In the genomic region with DNA sequence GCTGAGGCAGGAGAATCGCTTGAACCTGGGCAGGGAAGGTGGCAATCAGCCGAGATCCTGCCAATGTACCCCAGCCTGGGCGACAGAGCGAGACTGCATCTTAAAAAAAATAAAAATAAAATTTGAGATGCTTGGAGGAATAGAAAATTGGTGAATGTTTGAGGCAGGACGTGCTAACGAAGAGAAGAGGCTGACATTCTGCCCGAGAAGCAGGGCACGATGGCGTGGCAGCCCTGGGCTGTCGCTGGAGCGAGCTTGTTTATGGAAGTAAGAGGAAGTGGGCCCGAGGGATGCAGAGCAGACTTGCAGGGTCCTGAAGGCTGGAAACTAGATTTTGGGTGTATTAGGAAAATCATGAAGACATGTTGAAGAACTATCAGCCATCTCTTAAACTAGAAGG, we compare ENCODE assay signal across 1 cellular context.
TF ChIP-seq lines count a peak whose summit lies in the region.

No MANE protein-coding gene starts in this region.

TF ChIP-seq in K562, 482 proteins besides CTCF, POLR2A, EP300 and RAD21 (continued from another document):
- TF ChIP-seq ID3 (CRISPR knock-in tag; IDR thresholded peaks at IDR 0.05), result no peak
- TF ChIP-seq ID3 (tag; IDR thresholded peaks at IDR 0.05), result no peak
- peak; percentile 40; the same call in 1 of the 2 replicates for TF ChIP-seq SPI1 (IDR thresholded peaks at IDR 0.05; ENCODE audit: borderline replicate concordance, low read depth, low read length)
- no peak for TF ChIP-seq ZNF764 (CRISPR knock-in tag; IDR thresholded peaks at IDR 0.05; ENCODE audit: low read depth)
